In the genomic region with DNA sequence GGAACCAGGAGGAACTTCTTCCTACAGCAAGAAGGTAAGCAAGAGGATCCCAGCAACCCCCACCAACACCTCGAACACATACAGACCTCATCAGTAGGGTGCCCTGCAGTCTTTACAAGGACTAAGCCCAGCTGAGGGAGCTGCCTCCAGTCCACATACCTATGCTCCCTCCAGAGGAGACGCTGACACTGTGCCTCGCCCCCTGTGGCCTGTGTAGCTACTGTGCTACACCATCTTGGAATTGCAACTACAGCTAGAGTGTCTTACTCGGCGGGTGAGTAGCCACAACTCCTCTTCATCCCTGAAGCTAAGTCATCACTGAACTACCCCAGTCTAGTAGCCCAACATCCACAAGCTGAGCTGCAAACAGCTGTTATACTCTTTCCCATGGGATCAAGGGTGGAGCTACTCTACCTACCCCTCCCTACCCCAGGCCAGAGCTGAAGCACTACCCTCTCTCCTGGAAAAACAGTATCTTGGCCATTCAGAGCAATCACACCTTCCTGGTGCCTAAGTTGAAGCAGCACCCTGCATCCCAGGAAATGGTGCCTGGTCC, we compare ENCODE assay signal across 18 cellular contexts. TPM values are rescaled to one million over a fixed set of nuclear protein-coding genes. Genes with fewer than 3 reads are reported as not detected.
"Had no signal": no experiment of that assay in that cellular context is flagged by ENCODE, and none has a peak within 500 bp of the region (broad histone marks: within the 10 kb centered on the region; RNA-seq: fewer than 3 reads in every experiment).

No MANE protein-coding gene starts in this region.

- H3K27ac Mint-ChIP-seq: activated CD4-positive, alpha-beta T cell treated with anti-CD3 and anti-CD28 coated beads for 36 hours; activated CD8-positive, alpha-beta T cell treated with anti-CD3 and anti-CD28 coated beads for 36 hours; activated naive CD4-positive, alpha-beta T cell treated with anti-CD3 and anti-CD28 coated beads for 36 hours; immature natural killer cell; memory B cell; naive thymus-derived CD8-positive, alpha-beta T cell; stimulated activated memory B cell treated with anti-CD40 and anti-IgM and Interleukin-4, amounts not matched to agents 10 μg/mL and 1 μg/mL and 100 μg/mL, for 72 hours had no signal

- DNase-seq: activated CD4-positive, alpha-beta T cell treated with anti-CD3 and anti-CD28 coated beads for 36 hours; activated CD8-positive, alpha-beta T cell treated with anti-CD3 and anti-CD28 coated beads for 36 hours; activated naive CD4-positive, alpha-beta T cell treated with anti-CD3 and anti-CD28 coated beads for 36 hours; activated T-cell treated with anti-CD3 and anti-CD28 coated beads, Interleukin-2, amount 50 U/mL, for 1 hour; body of pancreas; caudate nucleus; foreskin melanocyte; immature natural killer cell; naive thymus-derived CD8-positive, alpha-beta T cell; sigmoid colon; spleen; stimulated activated CD4-positive, alpha-beta T cell treated with anti-CD3 and anti-CD28 coated beads, Interleukin-4, amount 100 ng/mL, for 4 hours; upper lobe of right lung had no signal

- H3K9me3 Mint-ChIP-seq: activated CD8-positive, alpha-beta T cell treated with anti-CD3 and anti-CD28 coated beads for 36 hours had no signal

- H3K4me1 ChIP-seq: body of pancreas, parathyroid adenoma, sigmoid colon, spleen, upper lobe of right lung had no signal

- H3K36me3 Mint-ChIP-seq: immature natural killer cell, memory B cell had no signal

- H3K79me2 ChIP-seq: parathyroid adenoma had no signal

- H3K36me3 ChIP-seq: neutrophil, sigmoid colon, spleen, upper lobe of right lung had no signal

- ATAC-seq: activated CD4-positive, alpha-beta T cell treated with anti-CD3 and anti-CD28 coated beads for 36 hours; activated CD8-positive, alpha-beta T cell treated with anti-CD3 and anti-CD28 coated beads for 36 hours; body of pancreas; naive thymus-derived CD8-positive, alpha-beta T cell; stimulated activated memory B cell treated with anti-CD40 and anti-IgM and Interleukin-4, amounts not matched to agents 10 μg/mL and 1 μg/mL and 100 μg/mL, for 72 hours; upper lobe of right lung had no signal

- H3K27ac ChIP-seq: body of pancreas, neutrophil, parathyroid adenoma, sigmoid colon, spleen, upper lobe of right lung had no signal

- H2AFZ ChIP-seq: parathyroid adenoma had no signal

- H3K9me3 ChIP-seq: body of pancreas, neutrophil, sigmoid colon, upper lobe of right lung had no signal

- H3K4me3 Mint-ChIP-seq: activated CD4-positive, alpha-beta T cell treated with anti-CD3 and anti-CD28 coated beads for 36 hours; activated CD8-positive, alpha-beta T cell treated with anti-CD3 and anti-CD28 coated beads for 36 hours; activated naive CD4-positive, alpha-beta T cell treated with anti-CD3 and anti-CD28 coated beads for 36 hours; immature natural killer cell; memory B cell; stimulated activated memory B cell treated with anti-CD40 and anti-IgM and Interleukin-4, amounts not matched to agents 10 μg/mL and 1 μg/mL and 100 μg/mL, for 72 hours had no signal

- H3K4me3 ChIP-seq: body of pancreas, sigmoid colon, spleen, upper lobe of right lung had no signal

- H3K4me1 Mint-ChIP-seq: immature natural killer cell had no signal

- H3K27me3 ChIP-seq: body of pancreas, upper lobe of right lung had no signal

- H3K9ac ChIP-seq: parathyroid adenoma had no signal

RNA-seq across cellular contexts. Expression of gene CAMK2B, which starts 42.2 kb away (rescaled TPM):
- total RNA-seq: epithelial cell of proximal tubule; naive thymus-derived CD8-positive, alpha-beta T cell had no signal
